In the genomic region with DNA sequence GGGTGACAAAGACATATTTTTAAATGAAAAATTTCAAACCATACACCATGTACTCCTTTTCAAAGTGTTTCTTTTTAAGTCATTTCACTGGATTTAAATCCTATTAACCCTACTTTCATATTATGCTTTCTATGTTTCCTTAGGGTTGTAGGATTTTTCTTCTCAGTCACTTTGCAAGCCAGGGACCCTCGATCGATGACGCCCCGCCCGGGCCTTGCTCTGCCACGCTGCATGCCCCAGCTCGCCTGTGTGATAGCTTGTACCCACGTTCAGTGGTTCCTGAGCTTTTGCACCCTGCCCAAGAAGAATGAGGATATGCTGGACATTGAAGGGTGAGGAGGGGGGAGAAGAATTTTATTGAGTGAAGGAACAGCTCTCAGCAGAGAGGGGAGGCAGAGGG, we compare ENCODE assay signal across 3 cellular contexts.
"Had no signal": no experiment of that assay in that cellular context is flagged by ENCODE, and none has a peak within 500 bp of the region (broad histone marks: within the 10 kb centered on the region; RNA-seq: fewer than 3 reads in every experiment).

No MANE protein-coding gene starts in this region.

- DNase-seq: IMR-90, KBM-7, KG1 had no signal
